Comparison of ENCODE assay signal across 8 cellular contexts in genomic region chr11:102367364-102367763, GRCh38. TPM values are rescaled to one million over a fixed set of nuclear protein-coding genes. Genes with fewer than 3 reads are reported as not detected.
DNase-seq lines count a peak whose midpoint lies in the region; ATAC-seq, FAIRE-seq and TF ChIP-seq lines count a peak whose summit lies in the region.

No MANE protein-coding gene starts in this region.

- H3K4me2 ChIP-seq in K562 (ENCODE audit: insufficient read depth, low read length) = no peak overlapping the region

- no peak overlapping the region for H3K27ac ChIP-seq in K562 (ENCODE audit: extremely low read depth, low read depth, low read length)

- H3K9me3 ChIP-seq in K562 (replicated peaks; ENCODE audit: control insufficient read depth, insufficient read depth, low read depth, low read length) (no peaks in the 10 kb centered on the region), mucosa of descending colon (no peaks in the 10 kb centered on the region)

- H3K79me2 ChIP-seq in K562 (ENCODE audit: control insufficient read depth, insufficient read depth, low read length) = no peaks in the 10 kb centered on the region

- TF ChIP-seq RAD21 in K562 (CRISPR knock-in tag; conservative IDR thresholded peaks at IDR 0.05 in 1 of 2, IDR thresholded peaks at IDR 0.05 in 1 of 2) = peak; percentile 44 to 65

- FAIRE-seq in K562 (lab: Jason Lieb, UNC) = peak; percentile 59
- no peak for FAIRE-seq in H54 (lab: Jason Lieb, UNC)

- 38% methylated on average over 6 of the region's 6 CpGs for WGBS in K562 (ENCODE audit: insufficient coverage, low coverage, missing lambda C conversion rate)

- intact Hi-C loops in K562 (cut with micrococcal nuclease) = loop anchor here (1.0 kb wide), 1 partner anchor 128 kb away; no protein-coding TSS in a partner anchor
- intact Hi-C loops in mucosa of descending colon (cut with DNase I, micrococcal nuclease) = no loop called here

- in situ Hi-C loops in K562 (cut with MboI) = no loop called here

- no peaks in the 10 kb centered on the region for H3K9me1 ChIP-seq in K562 (ENCODE audit: control insufficient read depth, insufficient read depth, low read length)

- DNase-seq in NCI-H2196 (lab: John Stamatoyannopoulos, UW; ENCODE audit: unreplicated experiment) = peak; percentile 18
- DNase-seq in NCI-H2196 treated with DMSO at 0.1 percent for 48 hours (lab: John Stamatoyannopoulos, UW; ENCODE audit: unreplicated experiment) = no peak
- peak; percentile 35 for DNase-seq in Jurkat, Clone E6-1 (ENCODE audit: low read depth, low spot score)
- peak in 3 of 4 experiments; percentile 10 to 25 (median 21) for DNase-seq in K562 (ENCODE audit: extremely low read depth in 1 of 4, low spot score in 3 of 4)
- DNase-seq in mucosa of descending colon = no peak
- DNase-seq in ecto neural progenitor cell (ENCODE audit: low spot score) = no peak
- no peak for DNase-seq in H54 (ENCODE audit: insufficient read length, low spot score)
- no peak for DNase-seq in ureter (ENCODE audit: low spot score)

- CTCF ChIA-PET in K562 (lab: Yijun Ruan, JAX; ENCODE audit: low intra/inter-chr PET ratio) = interaction anchor here (0.6 to 1.9 kb wide), 4 partner anchors 78 to 299 kb away, joined by 3 to 19 read pairs (median 4); no protein-coding TSS in a partner anchor

- no TSS peak for BruUV-seq in K562 (replicated peaks; lab: Mats Ljungman, UMichigan)

- TF ChIP-seq CTCF in K562 (IDR thresholded peaks at IDR 0.05 in 2 of 3, conservative IDR thresholded peaks at IDR 0.05 in 1 of 3; ENCODE audit: insufficient read depth in 2 of 3, low read depth in 1 of 3, low read length in 3 of 3) (peak; percentile 14 to 50 (median 27); a peak in 2 of 6 replicates), mucosa of descending colon (IDR thresholded peaks at IDR 0.05) (no peak)

- H3K4me3 ChIP-seq in Jurkat, Clone E6-1 (ENCODE audit: low read length) = no peak overlapping the region
- H3K4me3 ChIP-seq in K562 (no peak overlapping the region), mucosa of descending colon (no peak overlapping the region)

- H3K27me3 ChIP-seq in K562 (ENCODE audit: control insufficient read depth in 2 of 2, insufficient read depth in 2 of 2, low read length in 2 of 2) = no peaks in the 10 kb centered on the region

- H3K9ac ChIP-seq in K562 (ENCODE audit: insufficient read depth in 1 of 2, low read depth in 2 of 2, low read length in 2 of 2) = no peak overlapping the region

- TF ChIP-seq POLR2A in K562 (conservative IDR thresholded peaks at IDR 0.05) (no peak), H54 (IDR thresholded peaks at IDR 0.05; ENCODE audit: low read depth, low read length) (no peak)

- peaks cover 58% of the 10 kb centered on the region for H3K36me3 ChIP-seq in K562 (ENCODE audit: control insufficient read depth, insufficient read depth, low read length)
- no peaks in the 10 kb centered on the region for H3K36me3 ChIP-seq in mucosa of descending colon (ENCODE audit: low read depth)

- ATAC-seq in K562 (peak; percentile 81), mucosa of descending colon (peak; percentile 57)

- H2AFZ ChIP-seq in K562 (ENCODE audit: low read depth, low read length) = no peak overlapping the region

- H3K4me1 ChIP-seq in K562 (replicated peaks in 1 of 2; ENCODE audit: control insufficient read depth in 2 of 2, insufficient read depth in 2 of 2, low read length in 2 of 2) = no peaks in the 10 kb centered on the region
- no peaks in the 10 kb centered on the region for H3K4me1 ChIP-seq in mucosa of descending colon (ENCODE audit: low read depth)

- H4K20me1 ChIP-seq in K562 (replicated peaks; ENCODE audit: control insufficient read depth, insufficient read depth, low read length) = no peaks in the 10 kb centered on the region

- POLR2A ChIA-PET in K562 (lab: Yijun Ruan, JAX) = interaction anchor here (1.4 kb wide), 1 partner anchor 17 kb away, joined by 3 read pairs; no protein-coding TSS in a partner anchor

- TF ChIP-seq EP300 in K562 (IDR thresholded peaks at IDR 0.05; ENCODE audit: low read length) = no peak

TF ChIP-seq in K562, 482 proteins besides CTCF, POLR2A, EP300 and RAD21:
- TF ChIP-seq NR2F6 (CRISPR knock-in tag; IDR thresholded peaks at IDR 0.05) = no peak
- TF ChIP-seq NCOA2 (IDR thresholded peaks at IDR 0.05; ENCODE audit: partially characterized antibody in 2 of 2) = no peak
- TF ChIP-seq GATAD2B (IDR thresholded peaks at IDR 0.05; ENCODE audit: borderline replicate concordance) = 0 out of 2 replicates have a peak, but pooled peaks have one; percentile 27
- TF ChIP-seq ELF1 (tag; IDR thresholded peaks at IDR 0.05) = 0 out of 2 replicates have a peak, but pooled peaks have one; percentile 33
- no peak for TF ChIP-seq PRMT5 (CRISPR knock-in tag; IDR thresholded peaks at IDR 0.05)
- TF ChIP-seq ZNF384 (IDR thresholded peaks at IDR 0.05; ENCODE audit: low read depth, low read length) = 0 out of 2 replicates have a peak, but pooled peaks have one; percentile 29
- no peak for TF ChIP-seq ZNF133 (CRISPR knock-in tag; IDR thresholded peaks at IDR 0.05)
- no peak for TF ChIP-seq EP400 (IDR thresholded peaks at IDR 0.05)
- no peak for TF ChIP-seq MAFK (IDR thresholded peaks at IDR 0.05; ENCODE audit: low read length)
- 0 out of 2 replicates have a peak, but pooled peaks have one; percentile 13 for TF ChIP-seq SMC3 (conservative IDR thresholded peaks at IDR 0.05; ENCODE audit: insufficient read depth, low read depth, low read length)

RNA-seq across cellular contexts. Expression of gene BIRC2, which starts 20.4 kb away (rescaled TPM):
- 17.6 TPM for polyA plus RNA-seq in Jurkat, Clone E6-1 (2012; ENCODE audit: insufficient read depth, insufficient read length)
- total RNA-seq in K562 (2011; cell fraction: chromatin; rRNA removed; ENCODE audit: low replicate concordance) = 35.5 and 77.2 TPM in 2 replicates
- total RNA-seq in K562 (2011; cell fraction: nucleolus; rRNA removed) = 22.5 and 23.8 TPM in 2 replicates
- 38.9 and 43.3 TPM in 2 replicates for total RNA-seq in K562 (2011; cell fraction: nucleoplasm; rRNA removed)
- 18.3 and 20.6 TPM in 2 replicates for total RNA-seq in K562 (2014; rRNA removed)
- 35.6 and 39.0 TPM in 2 replicates for total RNA-seq in K562 (2014; rRNA removed; fragmentation: Illumina TruSeq; extraction: Trizol)
- total RNA-seq in K562 (2015; rRNA removed; fragmentation: Illumina TruSeq; extraction: Trizol) = 34.2 and 35.1 TPM in 2 replicates
- 19.9 and 24.7 TPM in 2 replicates for total RNA-seq in K562 (2021)
- polyA plus RNA-seq in K562 (2011; rRNA removed) = 45.9 and 52.2 TPM in 2 replicates
- polyA plus RNA-seq in K562 (2011; cell fraction: cytosol; rRNA removed) = 17.0 and 35.4 TPM in 2 replicates
- polyA plus RNA-seq in K562 (2011; cell fraction: nucleus; rRNA removed) = 34.8 and 61.2 TPM in 2 replicates
- 19.6 and 23.2 TPM in 2 replicates for polyA plus RNA-seq in K562 (2012)
- polyA plus RNA-seq in K562 (2014; fragmentation: Illumina TruSeq; extraction: Trizol) = 25.3 and 27.1 TPM in 2 replicates
- polyA plus RNA-seq in K562 (2014; fragmentation: Nextera tagmentation; extraction: Ambion mirVana) = 10 to 100 TPM; 14.3 to 20.7 TPM
- polyA plus RNA-seq in K562 (2014; rRNA removed) = 17.1 and 17.9 TPM in 2 replicates
- polyA minus RNA-seq in K562 (2011; rRNA and poly(A)+ RNA removed) = 51.8 and 76.0 TPM in 2 replicates
- 10.3 and 15.7 TPM in 2 replicates for polyA minus RNA-seq in K562 (2011; cell fraction: cytosol; rRNA and poly(A)+ RNA removed)
- polyA minus RNA-seq in K562 (2011; cell fraction: nucleus; rRNA and poly(A)+ RNA removed) = 36.6 and 80.8 TPM in 2 replicates
- total RNA-seq in mucosa of descending colon = 10 to 100 TPM; 42.8 to 55.0 (median 45.2) TPM
- 44.4 TPM for total RNA-seq in ureter

RNA-seq across cellular contexts. Expression of gene BIRC3, which starts 50.1 kb away (rescaled TPM):
- 3.5 TPM for polyA plus RNA-seq in Jurkat, Clone E6-1 (2012; ENCODE audit: insufficient read depth, insufficient read length)
- total RNA-seq in K562 (2011; cell fraction: chromatin; rRNA removed; ENCODE audit: low replicate concordance) = 0.09 and 0.16 TPM in 2 replicates
- total RNA-seq in K562 (2011; cell fraction: nucleolus; rRNA removed) = not detected in 2 replicates
- total RNA-seq in K562 (2011; cell fraction: nucleoplasm; rRNA removed) = 0.07 and 0.15 TPM in 2 replicates
- total RNA-seq in K562 (2014; rRNA removed) = 0.16 and 0.18 TPM in 2 replicates
- total RNA-seq in K562 (2014; rRNA removed; fragmentation: Illumina TruSeq; extraction: Trizol) = 0.25 and 0.26 TPM in 2 replicates
- 0.11 and 0.19 TPM in 2 replicates for total RNA-seq in K562 (2015; rRNA removed; fragmentation: Illumina TruSeq; extraction: Trizol)
- total RNA-seq in K562 (2021) = 0.42 and 0.58 TPM in 2 replicates
- polyA plus RNA-seq in K562 (2011; rRNA removed) = 0.16 and 0.20 TPM in 2 replicates
- polyA plus RNA-seq in K562 (2011; cell fraction: cytosol; rRNA removed) = 0.04 TPM in 1 of 2 replicates, not detected in the other
- 0.04 and 0.10 TPM in 2 replicates for polyA plus RNA-seq in K562 (2011; cell fraction: nucleus; rRNA removed)
- 0.18 and 0.54 TPM in 2 replicates for polyA plus RNA-seq in K562 (2012)
- 0.21 and 0.27 TPM in 2 replicates for polyA plus RNA-seq in K562 (2014; fragmentation: Illumina TruSeq; extraction: Trizol)
- polyA plus RNA-seq in K562 (2014; fragmentation: Nextera tagmentation; extraction: Ambion mirVana) = under 1 TPM; 0.08 to 0.11 TPM
- polyA plus RNA-seq in K562 (2014; rRNA removed) = 0.13 and 2.3 TPM in 2 replicates
- 0.07 and 0.12 TPM in 2 replicates for polyA minus RNA-seq in K562 (2011; rRNA and poly(A)+ RNA removed)
- polyA minus RNA-seq in K562 (2011; cell fraction: cytosol; rRNA and poly(A)+ RNA removed) = not detected in 2 replicates
- 0.22 and 0.27 TPM in 2 replicates for polyA minus RNA-seq in K562 (2011; cell fraction: nucleus; rRNA and poly(A)+ RNA removed)
- 100 to 1,000 TPM in 1 of 3 donors, 10 to 100 TPM in 2; 26.1 to 116 (median 45.4) TPM for total RNA-seq in mucosa of descending colon
- 15.5 TPM for total RNA-seq in ureter

Comparison
In these comparisons a context has a peak if more than half of its experiments do, and no peak if none do; other contexts are left out.
1. DNase-seq: peak in NCI-H2196 (single experiment), Jurkat, Clone E6-1 (single experiment) and K562 (3 of 4); none in NCI-H2196 treated with DMSO at 0.1 percent for 48 hours (single experiment), mucosa of descending colon (0 of 3), ecto neural progenitor cell (single experiment), H54 (single experiment) and ureter (single experiment).
2. RNA of gene BIRC3, which starts 50.1 kb away (total RNA-seq): 26.1 to 116 TPM in mucosa of descending colon and 15.5 TPM in ureter (single experiment); 0.07 to 0.58 TPM in K562; every median in the first group is over 10 times any median in the second.